14 cellular contexts compared by ENCODE assay signal in genomic region chr5:142150431-142150830, GRCh38. TPM values are rescaled to one million over a fixed set of nuclear protein-coding genes. Genes with fewer than 3 reads are reported as not detected.
DNase-seq lines count a peak whose midpoint lies in the region; ATAC-seq and TF ChIP-seq lines count a peak whose summit lies in the region.
"Had no signal": no experiment of that assay in that cellular context is flagged by ENCODE, and none has a peak within 500 bp of the region (broad histone marks: within the 10 kb centered on the region; RNA-seq: fewer than 3 reads in every experiment).

No MANE protein-coding gene starts in this region.

- H3K27ac Mint-ChIP-seq in activated naive CD4-positive, alpha-beta T cell treated with anti-CD3 and anti-CD28 coated beads, Interleukin-2, amount 50 U/mL, for 24 hours = peak overlapping the region; percentile 35
- H3K27ac Mint-ChIP-seq in brain (peak overlapping the region in 3 of 5 experiments; percentile 1 to 74 (median 47)), GM23338 (no peak overlapping the region)
- H3K27ac Mint-ChIP-seq: B cell; CD4-positive, CD25-positive, alpha-beta regulatory T cell had no signal

- H3K36me3 ChIP-seq in BE2C = peaks cover 36% of the 10 kb centered on the region
- H3K36me3 ChIP-seq in GM23338 (ENCODE audit: insufficient read depth) = 0 out of 2 replicates have a peak, but pooled peaks cover 9% of the 10 kb centered on the region

- TF ChIP-seq CTCF in BE2C (IDR thresholded peaks at IDR 0.05; ENCODE audit: low read depth, low read length) (no peak), brain (conservative IDR thresholded peaks at IDR 0.05) (no peak), GM23338 (conservative IDR thresholded peaks at IDR 0.05; ENCODE audit: low read depth in 2 of 2) (no peak)

- H3K4me3 Mint-ChIP-seq in activated naive CD4-positive, alpha-beta T cell treated with anti-CD3 and anti-CD28 coated beads, Interleukin-2, amount 50 U/mL, for 24 hours = no peak overlapping the region
- H3K4me3 Mint-ChIP-seq in brain = no peak overlapping the region
- H3K4me3 Mint-ChIP-seq in GM23338 = no peak overlapping the region
- H3K4me3 Mint-ChIP-seq: B cell; CD4-positive, CD25-positive, alpha-beta regulatory T cell had no signal

- no peaks in the 10 kb centered on the region for H3K9me3 ChIP-seq in BE2C
- H3K9me3 ChIP-seq: Caco-2 had no signal

- H3K79me2 ChIP-seq in GM23338 (replicated peaks; ENCODE audit: insufficient read depth) = no peaks in the 10 kb centered on the region

- H3K9me3 Mint-ChIP-seq in activated naive CD4-positive, alpha-beta T cell treated with anti-CD3 and anti-CD28 coated beads, Interleukin-2, amount 50 U/mL, for 24 hours = no peaks in the 10 kb centered on the region
- H3K9me3 Mint-ChIP-seq in brain (no peaks in the 10 kb centered on the region), GM23338 (peaks cover 4% of the 10 kb centered on the region; the same call in 2 of the 3 replicates)
- H3K9me3 Mint-ChIP-seq: CD4-positive, CD25-positive, alpha-beta regulatory T cell had no signal

- peaks cover 19% of the 10 kb centered on the region for H3K36me3 Mint-ChIP-seq in activated naive CD4-positive, alpha-beta T cell treated with anti-CD3 and anti-CD28 coated beads, Interleukin-2, amount 50 U/mL, for 24 hours
- peaks cover 56% of the 10 kb centered on the region for H3K36me3 Mint-ChIP-seq in brain
- peaks cover 34% of the 10 kb centered on the region for H3K36me3 Mint-ChIP-seq in GM23338 (ENCODE audit: low read depth)

- H3K9me2 ChIP-seq in GM23338 (ENCODE audit: insufficient read depth) = no peaks in the 10 kb centered on the region

- no peak overlapping the region for H2AFZ ChIP-seq in GM23338

- H3K27me3 ChIP-seq in BE2C = no peaks in the 10 kb centered on the region
- no peaks in the 10 kb centered on the region for H3K27me3 ChIP-seq in GM23338 (ENCODE audit: insufficient read depth)

- peaks cover 18% of the 10 kb centered on the region for H3K4me1 Mint-ChIP-seq in activated naive CD4-positive, alpha-beta T cell treated with anti-CD3 and anti-CD28 coated beads, Interleukin-2, amount 50 U/mL, for 24 hours
- peaks cover 5% of the 10 kb centered on the region for H3K4me1 Mint-ChIP-seq in brain
- H3K4me1 Mint-ChIP-seq in GM23338 = peaks cover 29% of the 10 kb centered on the region
- H3K4me1 Mint-ChIP-seq: B cell had no signal

- no peak overlapping the region for H3K4me2 ChIP-seq in GM23338

- no peak overlapping the region for H3K4me3 ChIP-seq in BE2C (ENCODE audit: low read depth, low read length)
- H3K4me3 ChIP-seq in GM23338 = no peak overlapping the region

- no peak for DNase-seq in activated naive CD4-positive, alpha-beta T cell (lab: John Stamatoyannopoulos, UW)
- DNase-seq in BE2C (peak; percentile 11), NCI-H2227 treated with DMSO at 0.1 percent for 48 hours (lab: John Stamatoyannopoulos, UW) (no peak), GM23338 (ENCODE audit: low spot score) (no peak)
- DNase-seq: 8988T; C1 segment of cervical spinal cord; Caco-2; CD4-positive, CD25-positive, alpha-beta regulatory T cell; HCEC 1CT had no signal

- H3K27ac ChIP-seq in GM23338 (ENCODE audit: low read depth) = no peak overlapping the region
- H3K27ac ChIP-seq: HL-60 had no signal

- peaks cover 9% of the 10 kb centered on the region for H3K4me1 ChIP-seq in BE2C
- peaks cover 19% of the 10 kb centered on the region for H3K4me1 ChIP-seq in GM23338 (ENCODE audit: insufficient read depth)

- no peaks in the 10 kb centered on the region for H4K20me1 ChIP-seq in GM23338 (replicated peaks; ENCODE audit: insufficient read depth)

- ATAC-seq in GM23338 = no peak
- ATAC-seq in esophagus mucosa = no peak

- H3F3A ChIP-seq in GM23338 (replicated peaks; ENCODE audit: low read depth) = no peaks in the 10 kb centered on the region

- no peaks in the 10 kb centered on the region for H3K27me3 Mint-ChIP-seq in activated naive CD4-positive, alpha-beta T cell treated with anti-CD3 and anti-CD28 coated beads, Interleukin-2, amount 50 U/mL, for 24 hours
- H3K27me3 Mint-ChIP-seq in brain (peaks cover 4% of the 10 kb centered on the region), GM23338 (ENCODE audit: insufficient read depth, low read depth, poor library complexity) (peaks cover 2% of the 10 kb centered on the region)
- H3K27me3 Mint-ChIP-seq: B cell; CD4-positive, CD25-positive, alpha-beta regulatory T cell had no signal

TF ChIP-seq in GM23338, 12 proteins besides CTCF, POLR2A, EP300 and RAD21:
- TF ChIP-seq NANOG (IDR thresholded peaks at IDR 0.05; ENCODE audit: borderline replicate concordance) (no peak), ZNF114 (CRISPR knock-in tag; IDR thresholded peaks at IDR 0.05) (no peak), ETS1 (IDR thresholded peaks at IDR 0.05) (no peak), ZNF462 (CRISPR knock-in tag; IDR thresholded peaks at IDR 0.05) (no peak), POLR2AphosphoS5 (IDR thresholded peaks at IDR 0.05; ENCODE audit: low read depth) (no peak), ZNF331 (CRISPR knock-in tag; IDR thresholded peaks at IDR 0.05; ENCODE audit: low read depth) (no peak), STAT1 (IDR thresholded peaks at IDR 0.05; ENCODE audit: unreplicated experiment) (no peak)

RNA-seq across cellular contexts. Expression of gene NDFIP1, which starts 41.9 kb away (rescaled TPM):
- 155 TPM for polyA plus RNA-seq in BE2C (2012; ENCODE audit: insufficient read depth, insufficient read length, low read depth)
- polyA plus RNA-seq in brain (ENCODE audit: insufficient read depth, low read depth, low replicate concordance) (108 TPM), GM23338 (2016; fragmentation: Nextera tagmentation; extraction: Ambion mirVana) (21.9 and 24.3 TPM in 2 replicates)
- 38.1 and 45.0 TPM in 2 replicates for total RNA-seq in GM23338 (2014; rRNA removed; shearing (Covaris generic))
- 30.7 TPM for total RNA-seq in esophagus mucosa
